2 cellular contexts compared by ENCODE assay signal in the genomic region with DNA sequence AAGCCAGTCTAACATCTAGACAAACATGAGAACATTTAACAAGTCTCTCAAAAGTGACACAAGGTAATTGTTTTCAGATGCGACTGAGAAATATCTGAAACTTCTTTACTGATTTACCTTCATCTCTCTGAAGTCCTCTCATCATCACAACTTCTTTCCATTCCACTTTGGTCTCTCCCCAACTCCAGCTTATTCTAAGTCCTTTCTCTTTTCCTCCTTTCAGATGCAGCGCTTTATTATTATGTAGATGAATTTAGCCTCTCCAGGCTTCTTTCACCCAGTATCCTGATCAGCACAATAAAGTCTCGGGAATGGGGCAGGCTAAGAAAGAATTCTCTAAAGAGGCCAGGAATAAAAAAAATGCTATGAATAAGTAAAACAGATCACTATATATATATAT.
A peak's percentile ranks its signal among the peaks of the same experiment; 100 is the strongest.
TF ChIP-seq lines count a peak whose summit lies in the region.

No MANE protein-coding gene starts in this region.

TF ChIP-seq in GM23338, 12 proteins besides CTCF, POLR2A, EP300 and RAD21:
- TF ChIP-seq, protein P1, sequence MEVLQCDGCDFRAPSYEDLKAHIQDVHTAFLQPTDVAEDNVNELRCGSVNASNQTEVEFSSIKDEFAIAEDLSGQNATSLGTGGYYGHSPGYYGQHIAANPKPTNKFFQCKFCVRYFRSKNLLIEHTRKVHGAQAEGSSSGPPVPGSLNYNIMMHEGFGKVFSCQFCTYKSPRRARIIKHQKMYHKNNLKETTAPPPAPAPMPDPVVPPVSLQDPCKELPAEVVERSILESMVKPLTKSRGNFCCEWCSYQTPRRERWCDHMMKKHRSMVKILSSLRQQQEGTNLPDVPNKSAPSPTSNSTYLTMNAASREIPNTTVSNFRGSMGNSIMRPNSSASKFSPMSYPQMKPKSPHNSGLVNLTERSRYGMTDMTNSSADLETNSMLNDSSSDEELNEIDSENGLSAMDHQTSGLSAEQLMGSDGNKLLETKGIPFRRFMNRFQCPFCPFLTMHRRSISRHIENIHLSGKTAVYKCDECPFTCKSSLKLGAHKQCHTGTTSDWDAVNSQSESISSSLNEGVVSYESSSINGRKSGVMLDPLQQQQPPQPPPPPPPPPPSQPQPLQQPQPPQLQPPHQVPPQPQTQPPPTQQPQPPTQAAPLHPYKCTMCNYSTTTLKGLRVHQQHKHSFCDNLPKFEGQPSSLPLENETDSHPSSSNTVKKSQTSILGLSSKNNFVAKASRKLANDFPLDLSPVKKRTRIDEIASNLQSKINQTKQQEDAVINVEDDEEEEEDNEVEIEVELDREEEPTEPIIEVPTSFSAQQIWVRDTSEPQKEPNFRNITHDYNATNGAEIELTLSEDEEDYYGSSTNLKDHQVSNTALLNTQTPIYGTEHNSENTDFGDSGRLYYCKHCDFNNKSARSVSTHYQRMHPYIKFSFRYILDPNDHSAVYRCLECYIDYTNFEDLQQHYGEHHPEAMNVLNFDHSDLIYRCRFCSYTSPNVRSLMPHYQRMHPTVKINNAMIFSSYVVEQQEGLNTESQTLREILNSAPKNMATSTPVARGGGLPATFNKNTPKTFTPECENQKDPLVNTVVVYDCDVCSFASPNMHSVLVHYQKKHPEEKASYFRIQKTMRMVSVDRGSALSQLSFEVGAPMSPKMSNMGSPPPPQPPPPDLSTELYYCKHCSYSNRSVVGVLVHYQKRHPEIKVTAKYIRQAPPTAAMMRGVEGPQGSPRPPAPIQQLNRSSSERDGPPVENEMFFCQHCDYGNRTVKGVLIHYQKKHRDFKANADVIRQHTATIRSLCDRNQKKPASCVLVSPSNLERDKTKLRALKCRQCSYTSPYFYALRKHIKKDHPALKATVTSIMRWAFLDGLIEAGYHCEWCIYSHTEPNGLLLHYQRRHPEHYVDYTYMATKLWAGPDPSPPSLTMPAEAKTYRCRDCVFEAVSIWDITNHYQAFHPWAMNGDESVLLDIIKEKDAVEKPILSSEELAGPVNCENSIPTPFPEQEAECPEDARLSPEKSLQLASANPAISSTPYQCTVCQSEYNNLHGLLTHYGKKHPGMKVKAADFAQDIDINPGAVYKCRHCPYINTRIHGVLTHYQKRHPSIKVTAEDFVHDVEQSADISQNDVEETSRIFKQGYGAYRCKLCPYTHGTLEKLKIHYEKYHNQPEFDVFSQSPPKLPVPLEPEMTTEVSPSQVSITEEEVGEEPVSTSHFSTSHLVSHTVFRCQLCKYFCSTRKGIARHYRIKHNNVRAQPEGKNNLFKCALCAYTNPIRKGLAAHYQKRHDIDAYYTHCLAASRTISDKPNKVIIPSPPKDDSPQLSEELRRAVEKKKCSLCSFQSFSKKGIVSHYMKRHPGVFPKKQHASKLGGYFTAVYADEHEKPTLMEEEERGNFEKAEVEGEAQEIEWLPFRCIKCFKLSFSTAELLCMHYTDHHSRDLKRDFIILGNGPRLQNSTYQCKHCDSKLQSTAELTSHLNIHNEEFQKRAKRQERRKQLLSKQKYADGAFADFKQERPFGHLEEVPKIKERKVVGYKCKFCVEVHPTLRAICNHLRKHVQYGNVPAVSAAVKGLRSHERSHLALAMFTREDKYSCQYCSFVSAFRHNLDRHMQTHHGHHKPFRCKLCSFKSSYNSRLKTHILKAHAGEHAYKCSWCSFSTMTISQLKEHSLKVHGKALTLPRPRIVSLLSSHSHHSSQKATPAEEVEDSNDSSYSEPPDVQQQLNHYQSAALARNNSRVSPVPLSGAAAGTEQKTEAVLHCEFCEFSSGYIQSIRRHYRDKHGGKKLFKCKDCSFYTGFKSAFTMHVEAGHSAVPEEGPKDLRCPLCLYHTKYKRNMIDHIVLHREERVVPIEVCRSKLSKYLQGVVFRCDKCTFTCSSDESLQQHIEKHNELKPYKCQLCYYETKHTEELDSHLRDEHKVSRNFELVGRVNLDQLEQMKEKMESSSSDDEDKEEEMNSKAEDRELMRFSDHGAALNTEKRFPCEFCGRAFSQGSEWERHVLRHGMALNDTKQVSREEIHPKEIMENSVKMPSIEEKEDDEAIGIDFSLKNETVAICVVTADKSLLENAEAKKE (CRISPR knock-in tag; IDR thresholded peaks at IDR 0.05) = peak; percentile 99
- 0 out of 2 replicates have a peak, but pooled peaks have one; percentile 73 for TF ChIP-seq ZNF114 (CRISPR knock-in tag; IDR thresholded peaks at IDR 0.05)
- TF ChIP-seq, protein P2, sequence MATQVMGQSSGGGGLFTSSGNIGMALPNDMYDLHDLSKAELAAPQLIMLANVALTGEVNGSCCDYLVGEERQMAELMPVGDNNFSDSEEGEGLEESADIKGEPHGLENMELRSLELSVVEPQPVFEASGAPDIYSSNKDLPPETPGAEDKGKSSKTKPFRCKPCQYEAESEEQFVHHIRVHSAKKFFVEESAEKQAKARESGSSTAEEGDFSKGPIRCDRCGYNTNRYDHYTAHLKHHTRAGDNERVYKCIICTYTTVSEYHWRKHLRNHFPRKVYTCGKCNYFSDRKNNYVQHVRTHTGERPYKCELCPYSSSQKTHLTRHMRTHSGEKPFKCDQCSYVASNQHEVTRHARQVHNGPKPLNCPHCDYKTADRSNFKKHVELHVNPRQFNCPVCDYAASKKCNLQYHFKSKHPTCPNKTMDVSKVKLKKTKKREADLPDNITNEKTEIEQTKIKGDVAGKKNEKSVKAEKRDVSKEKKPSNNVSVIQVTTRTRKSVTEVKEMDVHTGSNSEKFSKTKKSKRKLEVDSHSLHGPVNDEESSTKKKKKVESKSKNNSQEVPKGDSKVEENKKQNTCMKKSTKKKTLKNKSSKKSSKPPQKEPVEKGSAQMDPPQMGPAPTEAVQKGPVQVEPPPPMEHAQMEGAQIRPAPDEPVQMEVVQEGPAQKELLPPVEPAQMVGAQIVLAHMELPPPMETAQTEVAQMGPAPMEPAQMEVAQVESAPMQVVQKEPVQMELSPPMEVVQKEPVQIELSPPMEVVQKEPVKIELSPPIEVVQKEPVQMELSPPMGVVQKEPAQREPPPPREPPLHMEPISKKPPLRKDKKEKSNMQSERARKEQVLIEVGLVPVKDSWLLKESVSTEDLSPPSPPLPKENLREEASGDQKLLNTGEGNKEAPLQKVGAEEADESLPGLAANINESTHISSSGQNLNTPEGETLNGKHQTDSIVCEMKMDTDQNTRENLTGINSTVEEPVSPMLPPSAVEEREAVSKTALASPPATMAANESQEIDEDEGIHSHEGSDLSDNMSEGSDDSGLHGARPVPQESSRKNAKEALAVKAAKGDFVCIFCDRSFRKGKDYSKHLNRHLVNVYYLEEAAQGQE (IDR thresholded peaks at IDR 0.05; ENCODE audit: unreplicated experiment) = no peak

TF ChIP-seq in H1, 55 proteins besides CTCF, POLR2A, EP300 and RAD21:
- TF ChIP-seq KDM4A (IDR thresholded peaks at IDR 0.05; ENCODE audit: low read depth, low read length, severe bottlenecking) (peak; percentile 20), POU5F1 (IDR thresholded peaks at IDR 0.05; ENCODE audit: low read depth, low read length) (peak; percentile 77; the same call in 1 of the 2 replicates), POLR2AphosphoS5 (IDR thresholded peaks at IDR 0.05; ENCODE audit: low read depth, low read length) (no peak), CHD2 (IDR thresholded peaks at IDR 0.05; ENCODE audit: low read length) (no peak)
